8 cellular contexts compared by ENCODE assay signal in genomic region chr22:28801845-28802594, GRCh38. TPM values are rescaled to one million over a fixed set of nuclear protein-coding genes. Genes with fewer than 3 reads are reported as not detected.
DNase-seq lines count a peak whose midpoint lies in the region; ATAC-seq and TF ChIP-seq lines count a peak whose summit lies in the region.

No MANE protein-coding gene starts in this region.

- H3K27me3 ChIP-seq in ACC112 (ENCODE audit: insufficient read depth, low read length) (no peaks in the 10 kb centered on the region), vagina (no peaks in the 10 kb centered on the region)

- DNase-seq in HFFc6, result no peak
- no peak for DNase-seq in activated T-helper 2 cell treated with anti-CD3 and anti-CD28 coated beads, Interferon-gamma antibody, Interleukin-2, Interleukin-4, amounts not matched to agents 10 μg/mL and 5 μg/mL and 100 μg/mL, durations not matched to agents 14 hours and 24 hours and 36 hours (ENCODE audit: low spot score)
- DNase-seq in medulla oblongata (ENCODE audit: extremely low spot score), result peak; percentile 22
- DNase-seq in vagina (ENCODE audit: extremely low spot score in 2 of 2), result no peak
- no peak for DNase-seq in D341Med (ENCODE audit: low spot score)
- DNase-seq in activated CD8-positive, alpha-beta memory T cell treated with anti-CD3 and anti-CD28 coated beads, Interleukin-2, amount 50 U/mL, for 4 hours, result no peak

- peak overlapping the region; percentile 61 for H3K4me3 ChIP-seq in ACC112 (ENCODE audit: low read depth, low read length)
- peak overlapping the region; percentile 96 to 99 for H3K4me3 ChIP-seq in vagina

- H3K36me3 ChIP-seq in ACC112 (ENCODE audit: insufficient read depth, low read length) (peaks cover 8% of the 10 kb centered on the region), vagina (peaks cover 0 to 10% of the 10 kb centered on the region in 2 donors)

- H3K27ac Mint-ChIP-seq in HFFc6, result peak overlapping the region; percentile 69
- peak overlapping the region; percentile 83 for H3K27ac Mint-ChIP-seq in activated T-helper 2 cell treated with anti-CD3 and anti-CD28 coated beads, Interferon-gamma antibody, Interleukin-2, Interleukin-4, amounts not matched to agents 10 μg/mL and 5 μg/mL and 100 μg/mL, durations not matched to agents 14 hours and 24 hours and 36 hours

- TF ChIP-seq POLR2A in vagina (IDR thresholded peaks at IDR 0.05), result no peak

- no peak for ATAC-seq in GM19351 (IDR thresholded peaks at IDR 0.05; ENCODE audit: unreplicated experiment)

- intact Hi-C loops in activated T-helper 2 cell treated with anti-CD3 and anti-CD28 coated beads, Interferon-gamma antibody, Interleukin-2, Interleukin-4, amounts not matched to agents 10 μg/mL and 5 μg/mL and 100 μg/mL, durations not matched to agents 14 hours and 24 hours and 36 hours (cut with micrococcal nuclease), result no loop called here
- intact Hi-C loops in vagina (cut with DNase I), result no loop called here

- H2AFZ ChIP-seq in ACC112 (ENCODE audit: low read length, unreplicated experiment), result no peak overlapping the region

- H3K4me1 ChIP-seq in ACC112 (ENCODE audit: control insufficient read depth, insufficient read depth, low read length, unreplicated experiment) (peaks cover 12% of the 10 kb centered on the region), vagina (peaks cover 48% of the 10 kb centered on the region)

- H3K9me3 Mint-ChIP-seq in HFFc6, result no peaks in the 10 kb centered on the region
- no peaks in the 10 kb centered on the region for H3K9me3 Mint-ChIP-seq in activated T-helper 2 cell treated with anti-CD3 and anti-CD28 coated beads, Interferon-gamma antibody, Interleukin-2, Interleukin-4, amounts not matched to agents 10 μg/mL and 5 μg/mL and 100 μg/mL, durations not matched to agents 14 hours and 24 hours and 36 hours

- H3K27me3 Mint-ChIP-seq in HFFc6 (ENCODE audit: insufficient read depth), result peaks cover 8% of the 10 kb centered on the region
- H3K27me3 Mint-ChIP-seq in activated T-helper 2 cell treated with anti-CD3 and anti-CD28 coated beads, Interferon-gamma antibody, Interleukin-2, Interleukin-4, amounts not matched to agents 10 μg/mL and 5 μg/mL and 100 μg/mL, durations not matched to agents 14 hours and 24 hours and 36 hours (ENCODE audit: low read depth), result no peaks in the 10 kb centered on the region

- H3K4me3 Mint-ChIP-seq in HFFc6, result peak overlapping the region; percentile 66
- H3K4me3 Mint-ChIP-seq in activated T-helper 2 cell treated with anti-CD3 and anti-CD28 coated beads, Interferon-gamma antibody, Interleukin-2, Interleukin-4, amounts not matched to agents 10 μg/mL and 5 μg/mL and 100 μg/mL, durations not matched to agents 14 hours and 24 hours and 36 hours (ENCODE audit: low read depth), result peak overlapping the region; percentile 82

- H3K36me3 Mint-ChIP-seq in HFFc6 (ENCODE audit: low read depth), result peaks cover 28% of the 10 kb centered on the region
- peaks cover 62% of the 10 kb centered on the region for H3K36me3 Mint-ChIP-seq in activated T-helper 2 cell treated with anti-CD3 and anti-CD28 coated beads, Interferon-gamma antibody, Interleukin-2, Interleukin-4, amounts not matched to agents 10 μg/mL and 5 μg/mL and 100 μg/mL, durations not matched to agents 14 hours and 24 hours and 36 hours (ENCODE audit: low read depth)

- H3K27ac ChIP-seq in ACC112 (ENCODE audit: low read depth, low read length) (no peak overlapping the region), vagina (peak overlapping the region; percentile 100)

- no peaks in the 10 kb centered on the region for H3K9me3 ChIP-seq in vagina

- peaks cover 40% of the 10 kb centered on the region for H3K79me2 ChIP-seq in ACC112 (ENCODE audit: control insufficient read depth, insufficient read depth, low read length, unreplicated experiment)

- TF ChIP-seq CTCF in HFFc6 (IDR thresholded peaks at IDR 0.05) (no peak), vagina (IDR thresholded peaks at IDR 0.05) (no peak)

- peaks cover 27% of the 10 kb centered on the region for H3K4me1 Mint-ChIP-seq in HFFc6 (ENCODE audit: low read depth)
- H3K4me1 Mint-ChIP-seq in activated T-helper 2 cell treated with anti-CD3 and anti-CD28 coated beads, Interferon-gamma antibody, Interleukin-2, Interleukin-4, amounts not matched to agents 10 μg/mL and 5 μg/mL and 100 μg/mL, durations not matched to agents 14 hours and 24 hours and 36 hours (ENCODE audit: low read depth), result peaks cover 25% of the 10 kb centered on the region

RNA-seq across cellular contexts. Expression of gene XBP1, which starts 1.7 kb away (rescaled TPM):
- 100 to 1,000 TPM; 106 to 115 (median 111) TPM for total RNA-seq in HFFc6 (2021; fragmentation: NEBNext Ultra II Directional; extraction: Animal tissue kit (Norgen Biotek cat#: 25700))
- total RNA-seq in activated T-helper 2 cell treated with anti-CD3 and anti-CD28 coated beads, Interferon-gamma antibody, Interleukin-2, Interleukin-4, amounts not matched to agents 10 μg/mL and 5 μg/mL and 100 μg/mL, durations not matched to agents 14 hours and 24 hours and 36 hours, result 146 and 152 TPM in 2 replicates
- total RNA-seq in vagina, result 141 TPM

RNA-seq across cellular contexts. Expression of gene CCDC117, which starts 29.5 kb away (rescaled TPM):
- 10 to 100 TPM; 13.2 to 17.4 (median 14.8) TPM for total RNA-seq in HFFc6 (2021; fragmentation: NEBNext Ultra II Directional; extraction: Animal tissue kit (Norgen Biotek cat#: 25700))
- 33.9 and 38.6 TPM in 2 replicates for total RNA-seq in activated T-helper 2 cell treated with anti-CD3 and anti-CD28 coated beads, Interferon-gamma antibody, Interleukin-2, Interleukin-4, amounts not matched to agents 10 μg/mL and 5 μg/mL and 100 μg/mL, durations not matched to agents 14 hours and 24 hours and 36 hours
- total RNA-seq in vagina, result 14.2 TPM
